In the genomic region with DNA sequence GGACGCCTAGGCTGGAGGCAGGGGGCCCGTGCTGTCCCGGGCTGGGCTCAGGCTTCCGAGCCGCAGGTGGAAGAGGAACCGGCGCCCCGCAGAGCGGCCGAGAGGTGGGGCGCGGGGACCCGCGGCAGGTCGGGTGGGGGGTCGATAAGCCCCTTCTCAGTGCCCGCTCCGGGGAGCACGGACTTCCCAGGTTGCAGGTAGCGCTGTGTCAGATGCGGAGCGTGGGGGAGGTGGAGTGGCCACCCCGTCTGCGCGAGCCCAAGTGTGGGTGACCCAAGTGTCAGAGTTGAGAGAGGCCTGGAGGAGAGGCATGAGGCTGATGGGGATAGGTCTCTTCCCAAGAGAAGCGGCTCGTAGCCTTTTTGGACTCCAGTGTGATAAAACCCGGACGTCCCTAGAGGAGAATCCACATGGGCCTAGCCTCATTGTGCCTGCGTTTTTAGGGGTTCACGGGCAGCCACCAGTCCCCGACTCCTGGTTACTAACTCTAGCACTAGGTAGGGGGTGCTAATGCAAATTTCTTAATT, we compare ENCODE assay signal across 8 cellular contexts. TPM values are rescaled to one million over a fixed set of nuclear protein-coding genes. Genes with fewer than 3 reads are reported as not detected.
DNase-seq lines count a peak whose midpoint lies in the region; ATAC-seq and TF ChIP-seq lines count a peak whose summit lies in the region.

No MANE protein-coding gene starts in this region.

- H3K27me3 ChIP-seq in CD4-positive, alpha-beta T cell (ENCODE audit: control insufficient read depth, insufficient read depth, low read length), result no peaks in the 10 kb centered on the region
- H3K27me3 ChIP-seq in iPS DF 6.9 (ENCODE audit: control insufficient read depth, insufficient read depth, low read length) (no peaks in the 10 kb centered on the region), smooth muscle cell (ENCODE audit: low read depth) (no peaks in the 10 kb centered on the region)

- H3K4me1 ChIP-seq in iPS DF 6.9 (ENCODE audit: control insufficient read depth, insufficient read depth, low read length) (0 out of 2 replicates have a peak, but pooled peaks cover 2% of the 10 kb centered on the region), smooth muscle cell (ENCODE audit: low read depth) (no peaks in the 10 kb centered on the region)

- H3K36me3 ChIP-seq in iPS DF 6.9 (ENCODE audit: control insufficient read depth, insufficient read depth, low read length), result no peaks in the 10 kb centered on the region
- H3K36me3 ChIP-seq in smooth muscle cell (ENCODE audit: low read depth), result no peaks in the 10 kb centered on the region

- H3K9me3 Mint-ChIP-seq in CD4-positive, alpha-beta T cell, result no peaks in the 10 kb centered on the region
- H3K9me3 Mint-ChIP-seq in activated naive CD8-positive, alpha-beta T cell treated with anti-CD3 and anti-CD28 coated beads, Interleukin-2, amount 50 U/mL, for 24 hours, result no peaks in the 10 kb centered on the region

- H3K4me1 Mint-ChIP-seq in CD4-positive, alpha-beta T cell (ENCODE audit: low read depth), result peaks cover 50% of the 10 kb centered on the region
- peaks cover 16% of the 10 kb centered on the region for H3K4me1 Mint-ChIP-seq in activated naive CD8-positive, alpha-beta T cell treated with anti-CD3 and anti-CD28 coated beads, Interleukin-2, amount 50 U/mL, for 24 hours

- WGBS in iPS DF 6.9 (ENCODE audit: insufficient coverage, insufficient read length), result no CpG with 5 or more reads among the region's 32 CpGs
- 15% methylated on average over 30 of the region's 32 CpGs for WGBS in smooth muscle cell (ENCODE audit: low lambda C conversion rate)

- H4K20me1 ChIP-seq in smooth muscle cell (ENCODE audit: low read depth), result no peaks in the 10 kb centered on the region

- ATAC-seq in CD4-positive, alpha-beta T cell (ENCODE audit: poor library complexity), result no peak
- ATAC-seq in GM21529 (IDR thresholded peaks at IDR 0.05; ENCODE audit: unreplicated experiment), result peak; percentile 2
- no peak for ATAC-seq in activated naive CD8-positive, alpha-beta T cell treated with anti-CD3 and anti-CD28 coated beads, Interleukin-2, amount 50 U/mL, for 24 hours

- POLR2A ChIA-PET in CD4-positive, alpha-beta T cell (lab: Charles Lee), result interaction anchor here (1.4 kb wide), 1 partner anchor 134 kb away, joined by 4 read pairs; no protein-coding TSS in a partner anchor

- peak overlapping the region; percentile 90 for H3K4me3 Mint-ChIP-seq in CD4-positive, alpha-beta T cell
- peak overlapping the region; percentile 78 for H3K4me3 Mint-ChIP-seq in activated naive CD8-positive, alpha-beta T cell treated with anti-CD3 and anti-CD28 coated beads, Interleukin-2, amount 50 U/mL, for 24 hours

- peak overlapping the region; percentile 35 for H3K27ac ChIP-seq in CD4-positive, alpha-beta T cell (ENCODE audit: low read depth, low read length)
- H3K27ac ChIP-seq in iPS DF 6.9 (ENCODE audit: low read length) (no peak overlapping the region), smooth muscle cell (ENCODE audit: low read depth) (no peak overlapping the region)

- peak overlapping the region; percentile 88 for H3K4me2 ChIP-seq in smooth muscle cell

- intact Hi-C loops in CD4-positive, alpha-beta T cell (cut with DNase I, micrococcal nuclease), result loop anchor here (2.0 to 10.0 kb wide), 6 partner anchors 131 to 1116 kb away; a partner anchor contains a TSS

- H2AFZ ChIP-seq in smooth muscle cell (ENCODE audit: low read depth), result peak overlapping the region; percentile 82

- H3K27ac Mint-ChIP-seq in CD4-positive, alpha-beta T cell, result no peak overlapping the region
- H3K27ac Mint-ChIP-seq in activated naive CD8-positive, alpha-beta T cell treated with anti-CD3 and anti-CD28 coated beads, Interleukin-2, amount 50 U/mL, for 24 hours, result no peak overlapping the region

- peak in 4 of 10 experiments; percentile 10 to 26 (median 13) for DNase-seq in CD4-positive, alpha-beta T cell
- DNase-seq in Kasumi-1 (lab: John Stamatoyannopoulos, UW), result peak; percentile 42 to 45
- peak; percentile 29 for DNase-seq in activated naive CD8-positive, alpha-beta T cell treated with anti-CD3 and anti-CD28 coated beads, Interleukin-2, amount 50 U/mL, for 24 hours
- DNase-seq in iPS DF 6.9 (ENCODE audit: low read depth, low spot score), result no peak
- no peak for DNase-seq in smooth muscle cell (lab: John Stamatoyannopoulos, UW; ENCODE audit: unreplicated experiment)
- DNase-seq in 8988T, result no peak
- DNase-seq in SW 1271 (lab: John Stamatoyannopoulos, UW), result no peak

- H3K36me3 Mint-ChIP-seq in CD4-positive, alpha-beta T cell (ENCODE audit: low read depth), result no peaks in the 10 kb centered on the region
- H3K36me3 Mint-ChIP-seq in activated naive CD8-positive, alpha-beta T cell treated with anti-CD3 and anti-CD28 coated beads, Interleukin-2, amount 50 U/mL, for 24 hours (ENCODE audit: low read depth), result no peaks in the 10 kb centered on the region

- CTCF ChIA-PET in CD4-positive, alpha-beta T cell (lab: Charles Lee), result no interaction called here

- H3K27me3 Mint-ChIP-seq in CD4-positive, alpha-beta T cell, result no peaks in the 10 kb centered on the region
- no peaks in the 10 kb centered on the region for H3K27me3 Mint-ChIP-seq in activated naive CD8-positive, alpha-beta T cell treated with anti-CD3 and anti-CD28 coated beads, Interleukin-2, amount 50 U/mL, for 24 hours

- peak overlapping the region; percentile 66 for H3K4me3 ChIP-seq in iPS DF 6.9 (ENCODE audit: low read length)
- H3K4me3 ChIP-seq in smooth muscle cell, result peak overlapping the region; percentile 82

- H3K9ac ChIP-seq in smooth muscle cell (ENCODE audit: low read depth), result no peak overlapping the region

- no peak for TF ChIP-seq CTCF in CD4-positive, alpha-beta T cell (IDR thresholded peaks at IDR 0.05)
- TF ChIP-seq CTCF in smooth muscle cell (IDR thresholded peaks at IDR 0.05; ENCODE audit: borderline replicate concordance, insufficient read depth, poor library complexity, severe bottlenecking), result no peak

- peaks cover 6% of the 10 kb centered on the region for H3F3A ChIP-seq in smooth muscle cell (ENCODE audit: low read depth)

- no peaks in the 10 kb centered on the region for H3K9me3 ChIP-seq in CD4-positive, alpha-beta T cell (ENCODE audit: control insufficient read depth, low read length)
- H3K9me3 ChIP-seq in iPS DF 6.9 (ENCODE audit: control insufficient read depth, insufficient read depth, low read length), result no peaks in the 10 kb centered on the region
- no peaks in the 10 kb centered on the region for H3K9me3 ChIP-seq in smooth muscle cell (replicated peaks; ENCODE audit: low read depth)

- H3K79me2 ChIP-seq in smooth muscle cell (ENCODE audit: low read depth), result no peaks in the 10 kb centered on the region

RNA-seq across cellular contexts. Expression of a gene that starts 0.6 kb away (rescaled TPM):
- 1 to 10 TPM; 4.4 to 4.6 TPM for total RNA-seq in CD4-positive, alpha-beta T cell
- 0.58 and 1.5 TPM in 2 replicates for total RNA-seq in smooth muscle cell
- 1.5 and 1.9 TPM in 2 replicates for polyA plus RNA-seq in smooth muscle cell

Comparison
In these comparisons a context has a peak if more than half of its experiments do, and no peak if none do; other contexts are left out.
1. DNase-seq: peak in Kasumi-1 (2 of 2) and activated naive CD8-positive, alpha-beta T cell treated with anti-CD3 and anti-CD28 coated beads, Interleukin-2, amount 50 U/mL, for 24 hours (single experiment); none in iPS DF 6.9 (single experiment), smooth muscle cell (single experiment), 8988T (single experiment) and SW 1271 (0 of 2).